Comparison of ENCODE assay signal across 28 cellular contexts in genomic region chr9:122016309-122016708, GRCh38.
"Had no signal": no experiment of that assay in that cellular context is flagged by ENCODE, and none has a peak within 500 bp of the region (broad histone marks: within the 10 kb centered on the region; RNA-seq: fewer than 3 reads in every experiment).

No MANE protein-coding gene starts in this region.

- H3K4me3 Mint-ChIP-seq: activated B cell treated with CpG ODN at 0.5 μM for 24 hours; activated CD4-positive, alpha-beta T cell treated with anti-CD3 and anti-CD28 coated beads for 36 hours; activated naive CD8-positive, alpha-beta T cell; activated T-cell treated with anti-CD3 and anti-CD28 coated beads, Interleukin-2, amount 50 U/mL, for 4 hours; endodermal cell; memory B cell; nephron had no signal

- H3K4me1 Mint-ChIP-seq: activated B cell treated with CpG ODN at 0.5 μM for 24 hours; activated CD4-positive, alpha-beta T cell treated with anti-CD3 and anti-CD28 coated beads for 36 hours; memory B cell had no signal

- H3K9me3 Mint-ChIP-seq: activated B cell treated with CpG ODN at 0.5 μM for 24 hours; activated T-cell treated with anti-CD3 and anti-CD28 coated beads, Interleukin-2, amount 50 U/mL, for 4 hours; activated T-helper 2 cell treated with anti-CD3 and anti-CD28 coated beads, Interferon-gamma antibody, Interleukin-2, Interleukin-4, amounts not matched to agents 10 μg/mL and 5 μg/mL and 100 μg/mL, durations not matched to agents 14 hours and 24 hours and 36 hours; endodermal cell; memory B cell; nephron had no signal

- H3K27ac Mint-ChIP-seq: activated B cell treated with CpG ODN at 0.5 μM for 24 hours; activated CD4-positive, alpha-beta T cell treated with anti-CD3 and anti-CD28 coated beads for 36 hours; activated naive CD8-positive, alpha-beta T cell; activated T-helper 2 cell treated with anti-CD3 and anti-CD28 coated beads, Interferon-gamma antibody, Interleukin-2, Interleukin-4, amounts not matched to agents 10 μg/mL and 5 μg/mL and 100 μg/mL, durations not matched to agents 14 hours and 24 hours and 36 hours; endodermal cell; memory B cell; nephron had no signal

- H3K27me3 Mint-ChIP-seq: activated B cell treated with CpG ODN at 0.5 μM for 24 hours; activated CD4-positive, alpha-beta T cell treated with anti-CD3 and anti-CD28 coated beads for 36 hours; activated naive CD8-positive, alpha-beta T cell; memory B cell had no signal

- DNase-seq: activated B cell treated with CpG ODN at 0.5 μM for 24 hours; activated CD4-positive, alpha-beta T cell treated with anti-CD3 and anti-CD28 coated beads for 36 hours; activated CD4-positive, alpha-beta T cell treated with anti-CD3 and anti-CD28 coated beads, Interleukin-2, amount 50 U/mL, for 4 hours; activated CD8-positive, alpha-beta memory T cell treated with anti-CD3 and anti-CD28 coated beads, Interleukin-2, amount 50 U/mL, for 4 hours; activated naive CD4-positive, alpha-beta T cell; activated T-cell treated with anti-CD3 and anti-CD28 coated beads, Interleukin-2, amount 50 U/mL, for 4 hours; brain microvascular endothelial cell; central memory CD4-positive, alpha-beta T cell; colonic mucosa; endodermal cell; heart right ventricle; islet precursor cell; left cardiac atrium; pancreas; right lobe of liver; small intestine; stimulated activated CD4-positive, alpha-beta T cell treated with anti-CD3 and anti-CD28 coated beads, Interleukin-15, amount 100 ng/mL, for 24 hours; stimulated activated CD8-positive, alpha-beta memory T cell treated with anti-CD3 and anti-CD28 coated beads, Interleukin-4, amount 100 ng/mL, for 48 hours; stimulated activated naive CD8-positive, alpha-beta T cell treated with anti-CD3 and anti-CD28 coated beads, Interleukin-15, Interleukin-2, amounts not matched to agents 100 U/mL and 50 U/mL, for 24 hours; T-helper 1 cell; tibial artery had no signal

- ATAC-seq: activated CD4-positive, alpha-beta T cell treated with anti-CD3 and anti-CD28 coated beads for 36 hours; activated T-cell treated with anti-CD3 and anti-CD28 coated beads, Interleukin-2, amount 50 U/mL, for 4 hours; pancreas; stimulated activated naive CD8-positive, alpha-beta T cell treated with anti-CD3 and anti-CD28 coated beads, Interleukin-15, Interleukin-2, amounts not matched to agents 100 U/mL and 50 U/mL, for 24 hours had no signal

- H3K27ac ChIP-seq: ascending aorta, brain microvascular endothelial cell, colonic mucosa, epithelial cell of prostate, heart right ventricle, neutrophil, pancreas, right lobe of liver, tibial artery had no signal
